In genomic region chr7:45092100-45092930, GRCh38 we compare ENCODE assay signal across 16 cellular contexts. TPM values are rescaled to one million over a fixed set of nuclear protein-coding genes. Genes with fewer than 3 reads are reported as not detected.
DNase-seq lines count a peak whose midpoint lies in the region; ATAC-seq lines count a peak whose summit lies in the region.
"Had no signal": no experiment of that assay in that cellular context is flagged by ENCODE, and none has a peak within 500 bp of the region (broad histone marks: within the 10 kb centered on the region; RNA-seq: fewer than 3 reads in every experiment).

No MANE protein-coding gene starts in this region.

- H3K27ac ChIP-seq in cingulate gyrus (ENCODE audit: low read depth, low read length), result peak overlapping the region; percentile 77
- H3K27ac ChIP-seq: SJSA1 had no signal

- peaks cover 5% of the 10 kb centered on the region for H3K27me3 Mint-ChIP-seq in activated naive CD8-positive, alpha-beta T cell treated with anti-CD3 and anti-CD28 coated beads, Interleukin-2, amount 50 U/mL, for 24 hours

- peaks cover 5% of the 10 kb centered on the region for H3K4me1 Mint-ChIP-seq in activated naive CD8-positive, alpha-beta T cell treated with anti-CD3 and anti-CD28 coated beads, Interleukin-2, amount 50 U/mL, for 24 hours
- H3K4me1 Mint-ChIP-seq: mesothelial cell of epicardium had no signal

- H3K27ac Mint-ChIP-seq in activated naive CD8-positive, alpha-beta T cell treated with anti-CD3 and anti-CD28 coated beads, Interleukin-2, amount 50 U/mL, for 24 hours, result no peak overlapping the region
- H3K27ac Mint-ChIP-seq: activated B cell treated with CpG ODN at 0.5 μM for 24 hours; CD4-positive, alpha-beta T cell; mesothelial cell of epicardium had no signal

- no peaks in the 10 kb centered on the region for H3K9me3 Mint-ChIP-seq in activated naive CD8-positive, alpha-beta T cell treated with anti-CD3 and anti-CD28 coated beads, Interleukin-2, amount 50 U/mL, for 24 hours

- DNase-seq in EH (ENCODE audit: low read depth) (peak; percentile 77), LoVo (ENCODE audit: low spot score) (peak; percentile 35), myocyte (ENCODE audit: low read depth) (peak; percentile 47)
- DNase-seq in activated naive CD8-positive, alpha-beta T cell treated with anti-CD3 and anti-CD28 coated beads, Interleukin-2, amount 50 U/mL, for 24 hours, result no peak
- DNase-seq: activated B cell treated with CpG ODN at 0.5 μM for 24 hours; activated T-cell treated with anti-CD3 and anti-CD28 coated beads for 4 hours; CD4-positive, alpha-beta T cell; NCI-H526 treated with DMSO at 0.1 percent for 48 hours; stimulated activated CD4-positive, alpha-beta T cell treated with anti-CD3 and anti-CD28 coated beads, Interleukin-4, amount 100 ng/mL, for 1 hour; stimulated activated naive CD4-positive, alpha-beta T cell had no signal

- H3K36me3 Mint-ChIP-seq in activated naive CD8-positive, alpha-beta T cell treated with anti-CD3 and anti-CD28 coated beads, Interleukin-2, amount 50 U/mL, for 24 hours (ENCODE audit: low read depth), result no peaks in the 10 kb centered on the region
- H3K36me3 Mint-ChIP-seq: mesothelial cell of epicardium had no signal

- no peak overlapping the region for H3K4me3 Mint-ChIP-seq in activated naive CD8-positive, alpha-beta T cell treated with anti-CD3 and anti-CD28 coated beads, Interleukin-2, amount 50 U/mL, for 24 hours
- H3K4me3 Mint-ChIP-seq: activated B cell treated with CpG ODN at 0.5 μM for 24 hours; CD4-positive, alpha-beta T cell; mesothelial cell of epicardium had no signal

- no peak for ATAC-seq in HG03442 (IDR thresholded peaks at IDR 0.05; ENCODE audit: unreplicated experiment)
- no peak for ATAC-seq in activated naive CD8-positive, alpha-beta T cell treated with anti-CD3 and anti-CD28 coated beads, Interleukin-2, amount 50 U/mL, for 24 hours
- ATAC-seq in GM21825 (IDR thresholded peaks at IDR 0.05; ENCODE audit: unreplicated experiment), result no peak
- no peak for ATAC-seq in GM21423 (IDR thresholded peaks at IDR 0.05; ENCODE audit: unreplicated experiment)

RNA-seq across cellular contexts. Expression of gene NACAD, which starts 3.5 kb away (rescaled TPM):
- 1.2 and 1.6 TPM in 2 replicates for total RNA-seq in myocyte
- 5.0 TPM for polyA plus RNA-seq in myocyte (2012)

RNA-seq across cellular contexts. Expression of gene TBRG4, which starts 19.2 kb away (rescaled TPM):
- total RNA-seq in myocyte, result 98.0 and 107 TPM in 2 replicates
- 74.4 TPM for polyA plus RNA-seq in myocyte (2012)
